Comparison of ENCODE assay signal across 15 cellular contexts in the genomic region with DNA sequence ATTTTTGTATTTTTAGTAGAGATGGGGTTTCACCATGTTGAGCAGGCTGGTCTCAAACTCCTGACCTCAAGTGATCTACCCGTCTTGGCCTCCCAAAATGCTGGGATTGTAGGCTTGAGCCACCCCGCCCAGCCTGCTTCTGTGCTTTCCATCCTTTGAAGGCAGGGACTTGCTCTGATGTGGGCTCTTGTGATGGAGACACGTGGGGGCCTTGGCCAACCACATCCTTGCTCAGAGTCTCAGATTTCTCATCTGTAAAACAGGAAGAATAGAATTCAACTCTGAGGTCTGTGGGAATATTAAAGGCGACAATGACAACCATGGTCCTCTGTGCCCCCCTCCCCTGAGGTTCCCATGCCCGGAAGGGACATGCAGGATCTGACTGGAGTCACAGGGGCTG. TPM values are rescaled to one million over a fixed set of nuclear protein-coding genes. Genes with fewer than 3 reads are reported as not detected.
DNase-seq lines count a peak whose midpoint lies in the region; ATAC-seq and TF ChIP-seq lines count a peak whose summit lies in the region.
"Had no signal": no experiment of that assay in that cellular context is flagged by ENCODE, and none has a peak within 500 bp of the region (broad histone marks: within the 10 kb centered on the region; RNA-seq: fewer than 3 reads in every experiment).

No MANE protein-coding gene starts in this region.

- H3K27ac ChIP-seq in CD4-positive, CD25-positive, alpha-beta regulatory T cell (ENCODE audit: insufficient read depth, low read length, poor library complexity, severe bottlenecking), result peak overlapping the region; percentile 48

- H3K36me3 ChIP-seq in CD4-positive, CD25-positive, alpha-beta regulatory T cell (ENCODE audit: control insufficient read depth, insufficient read depth, low read length), result no peaks in the 10 kb centered on the region

- no peaks in the 10 kb centered on the region for H3K36me3 Mint-ChIP-seq in CD4-positive, CD25-positive, alpha-beta regulatory T cell
- no peaks in the 10 kb centered on the region for H3K36me3 Mint-ChIP-seq in immature natural killer cell

- H3K4me3 ChIP-seq in CD4-positive, CD25-positive, alpha-beta regulatory T cell (ENCODE audit: low read depth, low read length), result peak overlapping the region; percentile 15
- H3K4me3 ChIP-seq: skin epidermis had no signal

- TF ChIP-seq CTCF in GM10266 (IDR thresholded peaks at IDR 0.05; ENCODE audit: control insufficient read depth, insufficient read depth, low read depth, missing control alignments), result no peak

- H3K4me1 ChIP-seq in CD4-positive, CD25-positive, alpha-beta regulatory T cell (ENCODE audit: control insufficient read depth, insufficient read depth, low read length, poor library complexity, severe bottlenecking), result peaks cover 42% of the 10 kb centered on the region

- peak overlapping the region; percentile 58 to 80 (median 59) for H3K27ac Mint-ChIP-seq in CD4-positive, CD25-positive, alpha-beta regulatory T cell
- peak overlapping the region in 5 of 6 donors; percentile 73 to 87 (median 78) for H3K27ac Mint-ChIP-seq in immature natural killer cell

- peaks cover 0 to 3% (median 0%) of the 10 kb centered on the region in 7 donors for H3K9me3 Mint-ChIP-seq in CD4-positive, CD25-positive, alpha-beta regulatory T cell
- peaks cover 0 to 2% (median 0%) of the 10 kb centered on the region in 6 donors for H3K9me3 Mint-ChIP-seq in immature natural killer cell
- H3K9me3 Mint-ChIP-seq: nephron had no signal

- H3K4me1 Mint-ChIP-seq in CD4-positive, CD25-positive, alpha-beta regulatory T cell, result peaks cover 5 to 66% (median 43%) of the 10 kb centered on the region in 4 donors
- H3K4me1 Mint-ChIP-seq in immature natural killer cell, result peaks cover 42 to 48% of the 10 kb centered on the region in 2 donors

- peak overlapping the region; percentile 33 to 81 (median 70) for H3K4me3 Mint-ChIP-seq in CD4-positive, CD25-positive, alpha-beta regulatory T cell
- peak overlapping the region; percentile 52 to 75 (median 59) for H3K4me3 Mint-ChIP-seq in immature natural killer cell

- DNase-seq in CD4-positive, CD25-positive, alpha-beta regulatory T cell, result peak; percentile 46 to 79 (median 73)
- DNase-seq in T follicular helper cell (ENCODE audit: low read depth) (peak; percentile 59), immature natural killer cell (peak; percentile 45 to 59 (median 46)), GM10266 (ENCODE audit: extremely low spot score) (no peak), COR-L47 (lab: John Stamatoyannopoulos, UW) (no peak), superior temporal gyrus (ENCODE audit: extremely low spot score) (no peak), NCI-H1930 (lab: John Stamatoyannopoulos, UW) (no peak)
- DNase-seq in activated T-cell treated with anti-CD3 and anti-CD28 coated beads, Interleukin-2, amount 50 U/mL, for 48 hours, result peak; percentile 50 to 61
- DNase-seq: cerebellar nuclear complex, GDM1, NCI-H2171 treated with DMSO at 0.1 percent for 48 hours had no signal

- no peaks in the 10 kb centered on the region for H3K9me3 ChIP-seq in CD4-positive, CD25-positive, alpha-beta regulatory T cell (ENCODE audit: control insufficient read depth in 2 of 2, low read length in 2 of 2)

- peak in 1 of 2 donors; percentile 13 for ATAC-seq in CD4-positive, CD25-positive, alpha-beta regulatory T cell (ENCODE audit: low read depth in 2 of 2)
- ATAC-seq: activated CD4-positive, CD25-positive, alpha-beta regulatory T cell treated with anti-CD3 and anti-CD28 coated beads, Interleukin-2, amount 50 U/mL, for 24 hours had no signal

- H3K27me3 Mint-ChIP-seq in CD4-positive, CD25-positive, alpha-beta regulatory T cell, result peaks cover 16% of the 10 kb centered on the region
- H3K27me3 Mint-ChIP-seq in immature natural killer cell (ENCODE audit: low read depth in 3 of 3), result peaks cover 11 to 13% (median 13%) of the 10 kb centered on the region in 3 donors

- no peaks in the 10 kb centered on the region for H3K27me3 ChIP-seq in CD4-positive, CD25-positive, alpha-beta regulatory T cell (ENCODE audit: control insufficient read depth, insufficient read depth, low read length)

RNA-seq across cellular contexts. Expression of a gene that starts 3.8 kb away (rescaled TPM):
- total RNA-seq in CD4-positive, CD25-positive, alpha-beta regulatory T cell, result 69.7 TPM
- polyA plus RNA-seq in CD4-positive, CD25-positive, alpha-beta regulatory T cell, result 10 to 100 TPM; 14.0 to 19.8 (median 16.8) TPM
- polyA plus RNA-seq in immature natural killer cell, result 10 to 100 TPM; 21.3 to 29.6 (median 25.3) TPM

RNA-seq across cellular contexts. Expression of a gene that starts 25.0 kb away (rescaled TPM):
- not detected for total RNA-seq in CD4-positive, CD25-positive, alpha-beta regulatory T cell
- polyA plus RNA-seq in CD4-positive, CD25-positive, alpha-beta regulatory T cell, result under 1 TPM in 2 of 4 donors, not detected in 2; 0.41 to 0.49 TPM
- 10 to 100 TPM in 1 of 3 donors, 1 to 10 TPM in 2; 3.4 to 30.4 (median 8.2) TPM for polyA plus RNA-seq in immature natural killer cell
- total RNA-seq: kidney epithelial cell had no signal

RNA-seq across cellular contexts. Expression of a gene that starts 34.6 kb away (rescaled TPM):
- total RNA-seq in CD4-positive, CD25-positive, alpha-beta regulatory T cell, result 126 TPM
- 10 to 100 TPM; 10.1 to 17.8 (median 16.2) TPM for polyA plus RNA-seq in CD4-positive, CD25-positive, alpha-beta regulatory T cell
- polyA plus RNA-seq in immature natural killer cell, result 10 to 100 TPM; 12.6 to 41.2 (median 21.2) TPM

RNA-seq across cellular contexts. Expression of a gene that starts 44.6 kb away (rescaled TPM):
- total RNA-seq in CD4-positive, CD25-positive, alpha-beta regulatory T cell, result not detected
- not detected for polyA plus RNA-seq in CD4-positive, CD25-positive, alpha-beta regulatory T cell
- under 1 TPM in 2 of 3 donors, not detected in 1; 0.17 to 0.40 TPM for polyA plus RNA-seq in immature natural killer cell

RNA-seq across cellular contexts. Expression of a gene that starts 53.6 kb away (rescaled TPM):
- total RNA-seq in CD4-positive, CD25-positive, alpha-beta regulatory T cell, result 2.0 TPM
- polyA plus RNA-seq in CD4-positive, CD25-positive, alpha-beta regulatory T cell, result 1 to 10 TPM; 1.1 to 5.8 (median 3.4) TPM
- polyA plus RNA-seq in immature natural killer cell, result 10 to 100 TPM in 1 of 3 donors, 1 to 10 TPM in 2; 2.2 to 13.2 (median 7.7) TPM

Comparison
In these comparisons a context has a peak if more than half of its experiments do, and no peak if none do; other contexts are left out.
1. DNase-seq: peak in CD4-positive, CD25-positive, alpha-beta regulatory T cell (3 of 3), T follicular helper cell (single experiment), activated T-cell treated with anti-CD3 and anti-CD28 coated beads, Interleukin-2, amount 50 U/mL, for 48 hours (2 of 2) and immature natural killer cell (3 of 3); none in GM10266 (single experiment), COR-L47 (single experiment), superior temporal gyrus (single experiment) and NCI-H1930 (0 of 2).